8 cellular contexts compared by ENCODE assay signal in the genomic region with DNA sequence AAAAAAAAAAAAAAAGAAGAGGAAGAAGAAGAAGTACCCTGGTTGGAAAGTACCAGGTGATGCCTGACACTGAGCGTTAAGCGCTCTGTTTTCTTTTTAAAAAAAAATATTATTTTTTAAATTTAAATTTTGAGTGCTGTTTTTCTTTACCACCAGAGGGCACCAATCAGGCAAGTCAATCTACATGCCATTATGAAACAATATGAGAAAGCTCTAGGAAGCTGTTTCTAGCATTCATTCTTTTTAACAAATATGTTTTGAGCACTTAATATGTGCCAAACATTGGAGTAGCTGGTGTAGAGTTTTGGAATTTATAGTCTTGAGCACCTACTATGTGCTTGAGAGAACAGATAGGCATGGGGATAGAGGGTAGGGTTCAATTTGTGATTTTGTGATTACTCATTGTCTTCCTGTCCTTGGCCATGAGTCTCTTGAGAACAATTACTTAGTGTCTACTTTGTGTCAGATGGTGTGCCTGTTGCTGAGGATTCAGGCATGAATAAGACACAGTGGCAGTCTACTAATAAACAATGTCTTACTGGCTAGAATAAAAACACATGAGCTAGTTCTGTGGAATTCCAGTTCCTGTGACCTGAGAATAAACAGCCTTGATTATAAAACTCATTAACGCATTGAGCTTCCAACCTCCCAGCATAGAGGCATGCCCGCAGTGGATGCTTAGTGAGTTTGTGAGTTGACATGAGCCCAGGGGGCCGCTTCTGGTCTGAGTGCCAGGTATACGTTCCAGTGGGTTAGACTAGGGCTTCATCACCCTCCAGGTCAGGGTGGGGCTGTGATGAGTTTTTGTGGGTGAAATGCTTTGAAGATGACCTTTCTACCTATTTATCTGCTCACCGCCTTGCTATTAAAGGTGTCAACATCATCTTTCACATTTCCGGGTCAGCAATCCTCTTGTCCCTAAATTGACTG. TPM values are rescaled to one million over a fixed set of nuclear protein-coding genes. Genes with fewer than 3 reads are reported as not detected.
DNase-seq lines count a peak whose midpoint lies in the region; ATAC-seq and TF ChIP-seq lines count a peak whose summit lies in the region.

No MANE protein-coding gene starts in this region.

- H3K27me3 ChIP-seq in CD8-positive, alpha-beta memory T cell (ENCODE audit: insufficient read depth, low read length, poor library complexity, severe bottlenecking), result no peaks in the 10 kb centered on the region
- H3K27me3 ChIP-seq in H7 (ENCODE audit: control insufficient read depth, insufficient read depth, low read length), result no peaks in the 10 kb centered on the region
- no peaks in the 10 kb centered on the region for H3K27me3 ChIP-seq in upper lobe of left lung

- no peak for TF ChIP-seq POLR2A in upper lobe of left lung (IDR thresholded peaks at IDR 0.05)

- CTCF ChIA-PET in CD8-positive, alpha-beta memory T cell (lab: Charles Lee), result interaction anchor here (0.7 to 4.1 kb wide), 21 partner anchors 11 to 560 kb away, joined by 3 to 49 read pairs (median 4); a partner anchor contains a TSS

- H3K36me3 Mint-ChIP-seq in CD8-positive, alpha-beta memory T cell, result peaks cover 0 to 6% (median 0%) of the 10 kb centered on the region in 3 donors

- H3K36me3 ChIP-seq in CD8-positive, alpha-beta memory T cell (ENCODE audit: insufficient read depth, low read length), result no peaks in the 10 kb centered on the region
- H3K36me3 ChIP-seq in H7 (replicated peaks; ENCODE audit: control insufficient read depth, insufficient read depth, low read length) (no peaks in the 10 kb centered on the region), upper lobe of left lung (no peaks in the 10 kb centered on the region)

- ATAC-seq in upper lobe of left lung (ENCODE audit: low FRiP score in 2 of 2), result no peak
- no peak for ATAC-seq in GM18511 (IDR thresholded peaks at IDR 0.05; ENCODE audit: unreplicated experiment)

- POLR2A ChIA-PET in CD8-positive, alpha-beta memory T cell (lab: Charles Lee), result interaction anchor here (0.8 to 1.0 kb wide), 2 partner anchors 38 to 234 kb away, joined by 3 read pairs; no protein-coding TSS in a partner anchor

- WGBS in upper lobe of left lung, 2 donors, result 54 to 62% methylated on average over 8 of the region's 8 CpGs

- TF ChIP-seq EP300 in upper lobe of left lung (IDR thresholded peaks at IDR 0.05), result no peak

- no peak overlapping the region for H3K4me3 ChIP-seq in CD8-positive, alpha-beta memory T cell (ENCODE audit: low read length)
- H3K4me3 ChIP-seq in H7 (ENCODE audit: insufficient read depth, low read depth, low read length), result no peak overlapping the region
- H3K4me3 ChIP-seq in upper lobe of left lung, result no peak overlapping the region

- peaks cover 13% of the 10 kb centered on the region for H3K4me1 ChIP-seq in CD8-positive, alpha-beta memory T cell (ENCODE audit: insufficient read depth, low read length)
- H3K4me1 ChIP-seq in upper lobe of left lung, result peaks cover 26 to 34% (median 31%) of the 10 kb centered on the region in 4 donors

- H3K4me3 Mint-ChIP-seq in CD8-positive, alpha-beta memory T cell, result peak overlapping the region in 1 of 7 donors; percentile 86

- peak in 2 of 5 donors; percentile 47 to 63 for DNase-seq in CD8-positive, alpha-beta memory T cell
- DNase-seq in H7, result peak; percentile 40
- DNase-seq in OCI-M1 (lab: John Stamatoyannopoulos, UW), result peak; percentile 72
- peak; percentile 59 for DNase-seq in cerebellar cortex (ENCODE audit: low spot score)
- peak; percentile 90 for DNase-seq in medulla oblongata (ENCODE audit: extremely low spot score)
- DNase-seq in upper lobe of left lung, result no peak
- DNase-seq in stimulated activated CD4-positive, alpha-beta T cell treated with anti-CD3 and anti-CD28 coated beads, Interleukin-1b, Interleukin-23, amount 100 ng/mL, for 48 hours, result no peak

- peaks cover 1 to 10% of the 10 kb centered on the region in 2 donors for H3K27me3 Mint-ChIP-seq in CD8-positive, alpha-beta memory T cell

- peak overlapping the region in 5 of 8 donors; percentile 78 to 98 (median 87) for H3K27ac Mint-ChIP-seq in CD8-positive, alpha-beta memory T cell

- H3K9me3 Mint-ChIP-seq in CD8-positive, alpha-beta memory T cell, result no peaks in the 10 kb centered on the region

- TF ChIP-seq CTCF in upper lobe of left lung (IDR thresholded peaks at IDR 0.05), result peak; percentile 34 to 58 (median 52)

- no peaks in the 10 kb centered on the region for H3K9me3 ChIP-seq in CD8-positive, alpha-beta memory T cell (ENCODE audit: low read length)
- H3K9me3 ChIP-seq in upper lobe of left lung, result no peaks in the 10 kb centered on the region

- no peak overlapping the region for H3K27ac ChIP-seq in CD8-positive, alpha-beta memory T cell (ENCODE audit: low read depth, low read length)
- peak overlapping the region; percentile 99 to 100 (median 100) for H3K27ac ChIP-seq in upper lobe of left lung

- peaks cover 24 to 35% (median 33%) of the 10 kb centered on the region in 3 donors for H3K4me1 Mint-ChIP-seq in CD8-positive, alpha-beta memory T cell

RNA-seq across cellular contexts. Expression of a gene that starts 3.0 kb away (rescaled TPM):
- total RNA-seq in CD8-positive, alpha-beta memory T cell, result 10 to 100 TPM; 28.8 to 30.3 TPM
- polyA plus RNA-seq in CD8-positive, alpha-beta memory T cell, result 18.0 TPM
- 28.2 and 32.3 TPM in 2 replicates for total RNA-seq in H7 (2014; rRNA removed; shearing (Covaris generic))
- 10 to 100 TPM; 24.6 to 33.6 (median 28.8) TPM for total RNA-seq in upper lobe of left lung

RNA-seq across cellular contexts. Expression of a gene that starts 18.6 kb away (rescaled TPM):
- total RNA-seq in CD8-positive, alpha-beta memory T cell, result under 1 TPM; 0.72 to 0.84 TPM
- not detected for polyA plus RNA-seq in CD8-positive, alpha-beta memory T cell
- total RNA-seq in H7 (2014; rRNA removed; shearing (Covaris generic)), result not detected in 2 replicates
- total RNA-seq in upper lobe of left lung, result 1 to 10 TPM in 1 of 6 donors, under 1 TPM in 1, not detected in 4; 0.69 to 2.1 TPM

Comparison
In these comparisons a context has a peak if more than half of its experiments do, and no peak if none do; other contexts are left out.
1. DNase-seq: peak in H7 (single experiment), OCI-M1 (single experiment), cerebellar cortex (single experiment) and medulla oblongata (single experiment); none in upper lobe of left lung (0 of 2) and stimulated activated CD4-positive, alpha-beta T cell treated with anti-CD3 and anti-CD28 coated beads, Interleukin-1b, Interleukin-23, amount 100 ng/mL, for 48 hours (single experiment).